In genomic region chr7:44643206-44643605, GRCh38 we compare ENCODE assay signal across 23 cellular contexts.
"Had no signal": no experiment of that assay in that cellular context is flagged by ENCODE, and none has a peak within 500 bp of the region (broad histone marks: within the 10 kb centered on the region; RNA-seq: fewer than 3 reads in every experiment).

No MANE protein-coding gene starts in this region.

- H3K9me3 Mint-ChIP-seq: activated naive CD4-positive, alpha-beta T cell treated with anti-CD3 and anti-CD28 coated beads, Interleukin-2, amount 50 U/mL, for 72 hours; activated T-helper 1 cell treated with anti-CD3 and anti-CD28 coated beads, Interleukin-12 subunit alpha, Interleukin-12 subunit beta, Interleukin-2, Interleukin-4 antibody, amounts not matched to agents 30 ng/mL and 10 ng/mL and 1 ng/mL, durations not matched to agents 14 hours and 24 hours and 36 hours; endodermal cell; memory B cell; natural killer cell treated with Interleukin-12 subunit alpha and Interleukin-12 subunit beta and Interleukin-15 and Interleukin-18, amount 100 ng/mL, for 72 hours; stimulated activated memory B cell treated with anti-CD40 and anti-IgM and Interleukin-4, amounts not matched to agents 10 μg/mL and 1 μg/mL and 100 μg/mL, for 72 hours had no signal

- H3K27me3 ChIP-seq: colonic mucosa, esophagus squamous epithelium, gastroesophageal sphincter, heart left ventricle, neutrophil, ovary, right lobe of liver, stomach, suprapubic skin, tibial nerve had no signal

- DNase-seq: activated CD4-positive, alpha-beta T cell treated with anti-CD3 and anti-CD28 coated beads for 4 hours; activated CD4-positive, CD25-positive, alpha-beta regulatory T cell; colonic mucosa; esophagus squamous epithelium; heart left ventricle; left cardiac atrium; ovary; small intestine; stimulated activated CD4-positive, alpha-beta T cell treated with anti-CD3 and anti-CD28 coated beads, Interleukin-2, amount 100 ng/mL, for 24 hours; stomach; T-helper 1 cell had no signal

- H3K27ac ChIP-seq: colonic mucosa, esophagus squamous epithelium, gastroesophageal sphincter, neutrophil, ovary, right lobe of liver, stomach, suprapubic skin, tibial nerve had no signal

- H3K27ac Mint-ChIP-seq: activated CD8-positive, alpha-beta T cell treated with anti-CD3 and anti-CD28 coated beads, Interleukin-2, amount 10 ng/mL, durations not matched to agents 7 days and 5 days; activated naive CD4-positive, alpha-beta T cell treated with anti-CD3 and anti-CD28 coated beads, Interleukin-2, amount 50 U/mL, for 72 hours; activated T-helper 1 cell treated with anti-CD3 and anti-CD28 coated beads, Interleukin-12 subunit alpha, Interleukin-12 subunit beta, Interleukin-2, Interleukin-4 antibody, amounts not matched to agents 30 ng/mL and 10 ng/mL and 1 ng/mL, durations not matched to agents 14 hours and 24 hours and 36 hours; endodermal cell; memory B cell; natural killer cell treated with Interleukin-12 subunit alpha and Interleukin-12 subunit beta and Interleukin-15 and Interleukin-18, amount 100 ng/mL, for 72 hours; stimulated activated memory B cell treated with anti-CD40 and anti-IgM and Interleukin-4, amounts not matched to agents 10 μg/mL and 1 μg/mL and 100 μg/mL, for 72 hours had no signal

- H3K27me3 Mint-ChIP-seq: memory B cell; natural killer cell treated with Interleukin-12 subunit alpha and Interleukin-12 subunit beta and Interleukin-15 and Interleukin-18, amount 100 ng/mL, for 72 hours; stimulated activated memory B cell treated with anti-CD40 and anti-IgM and Interleukin-4, amounts not matched to agents 10 μg/mL and 1 μg/mL and 100 μg/mL, for 72 hours had no signal

- ATAC-seq: activated CD8-positive, alpha-beta T cell treated with anti-CD3 and anti-CD28 coated beads, Interleukin-2, amount 10 ng/mL, durations not matched to agents 7 days and 5 days; activated naive CD4-positive, alpha-beta T cell treated with anti-CD3 and anti-CD28 coated beads, Interleukin-2, amount 50 U/mL, for 72 hours; gastroesophageal sphincter; heart left ventricle; left cardiac atrium; natural killer cell treated with Interleukin-12 subunit alpha and Interleukin-12 subunit beta and Interleukin-15 and Interleukin-18, amount 100 ng/mL, for 72 hours; right lobe of liver; stimulated activated memory B cell treated with anti-CD40 and anti-IgM and Interleukin-4, amounts not matched to agents 10 μg/mL and 1 μg/mL and 100 μg/mL, for 72 hours had no signal

- H3K9me3 ChIP-seq: colonic mucosa, esophagus squamous epithelium, gastroesophageal sphincter, heart left ventricle, neutrophil, ovary, right lobe of liver, stomach, suprapubic skin, tibial nerve had no signal

- H3K36me3 ChIP-seq: colonic mucosa, ovary had no signal

- H3K4me3 Mint-ChIP-seq: activated CD8-positive, alpha-beta T cell treated with anti-CD3 and anti-CD28 coated beads, Interleukin-2, amount 10 ng/mL, durations not matched to agents 7 days and 5 days; activated T-helper 1 cell treated with anti-CD3 and anti-CD28 coated beads, Interleukin-12 subunit alpha, Interleukin-12 subunit beta, Interleukin-2, Interleukin-4 antibody, amounts not matched to agents 30 ng/mL and 10 ng/mL and 1 ng/mL, durations not matched to agents 14 hours and 24 hours and 36 hours; endodermal cell; memory B cell; natural killer cell treated with Interleukin-12 subunit alpha and Interleukin-12 subunit beta and Interleukin-15 and Interleukin-18, amount 100 ng/mL, for 72 hours; stimulated activated memory B cell treated with anti-CD40 and anti-IgM and Interleukin-4, amounts not matched to agents 10 μg/mL and 1 μg/mL and 100 μg/mL, for 72 hours had no signal

- H3K4me3 ChIP-seq: colonic mucosa, esophagus squamous epithelium, gastroesophageal sphincter, heart left ventricle, ovary, right lobe of liver, stomach, suprapubic skin, tibial nerve had no signal
